ENCODE assay signal across 9 cellular contexts in the genomic region with DNA sequence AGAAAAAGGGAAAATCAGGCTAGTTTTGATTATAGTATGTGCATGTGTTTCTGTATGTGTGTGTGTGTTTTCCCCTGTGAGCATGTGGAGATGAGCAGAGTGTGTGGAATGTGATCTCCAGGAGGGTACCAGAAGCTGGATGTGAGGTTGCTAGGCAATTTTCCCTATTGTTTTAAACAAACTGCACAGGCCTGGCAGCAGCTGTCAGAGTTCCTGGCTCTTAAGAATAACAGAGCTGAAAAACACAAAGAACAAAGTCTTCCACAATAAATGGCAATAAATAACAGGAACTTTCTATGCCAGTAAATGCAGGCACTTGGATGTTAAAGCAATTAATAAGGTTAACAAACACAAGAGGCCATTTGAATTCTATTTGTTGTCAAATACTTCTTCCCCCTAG.
DNase-seq lines count a peak whose midpoint lies in the region; ATAC-seq and TF ChIP-seq lines count a peak whose summit lies in the region.
"Had no signal": no experiment of that assay in that cellular context is flagged by ENCODE, and none has a peak within 500 bp of the region (broad histone marks: within the 10 kb centered on the region; RNA-seq: fewer than 3 reads in every experiment).

No MANE protein-coding gene starts in this region.

- no peak for ATAC-seq in HG03135 (IDR thresholded peaks at IDR 0.05; ENCODE audit: unreplicated experiment)

- H3K14ac ChIP-seq in neuronal stem cell (ENCODE audit: low read length), result no peak overlapping the region

- H2AK5ac ChIP-seq in neuronal stem cell (ENCODE audit: low read depth, low read length), result no peak overlapping the region

- no peak overlapping the region for H2BK12ac ChIP-seq in neuronal stem cell (ENCODE audit: low read length)

- H2AFZ ChIP-seq in neuronal stem cell (ENCODE audit: low read length), result no peak overlapping the region

- no peaks in the 10 kb centered on the region for H3K79me1 ChIP-seq in neuronal stem cell (ENCODE audit: low read depth, low read length)

- no peak overlapping the region for H3K4ac ChIP-seq in neuronal stem cell (ENCODE audit: low read length)

- no peak overlapping the region for H2BK120ac ChIP-seq in neuronal stem cell (ENCODE audit: low read depth, low read length)

- no peak for TF ChIP-seq POLR2A in thyroid gland (IDR thresholded peaks at IDR 0.05)

- H3K9me3 ChIP-seq in neuronal stem cell (replicated peaks in 1 of 2; ENCODE audit: control insufficient read depth in 2 of 2, insufficient read depth in 1 of 2, low read depth in 1 of 2, low read length in 2 of 2) (no peaks in the 10 kb centered on the region), thyroid gland (no peaks in the 10 kb centered on the region)

- H3K4me1 ChIP-seq in neuronal stem cell (ENCODE audit: control insufficient read depth in 2 of 2, insufficient read depth in 1 of 2, low read depth in 1 of 2, low read length in 2 of 2) (peaks cover 1 to 17% of the 10 kb centered on the region in 2 donors), thyroid gland (no peaks in the 10 kb centered on the region)

- H3K4me3 ChIP-seq in fibroblast of the aortic adventitia (ENCODE audit: low read depth, low read length) (no peak overlapping the region), neuronal stem cell (ENCODE audit: low read length in 2 of 2) (no peak overlapping the region), thyroid gland (replicated peaks in 1 of 3) (no peak overlapping the region)

- no peak overlapping the region for H3K18ac ChIP-seq in neuronal stem cell (ENCODE audit: low read length)

- H3K27me3 ChIP-seq in neuronal stem cell (ENCODE audit: control insufficient read depth in 3 of 3, insufficient read depth in 3 of 3, low read depth in 1 of 3, low read length in 3 of 3) (no peaks in the 10 kb centered on the region), thyroid gland (no peaks in the 10 kb centered on the region)

- intact Hi-C loops in thyroid gland (cut with DNase I), result no loop called here

- no peak overlapping the region for H2BK5ac ChIP-seq in neuronal stem cell (ENCODE audit: low read length)

- no peak overlapping the region for H3K27ac ChIP-seq in neuronal stem cell (replicated peaks; ENCODE audit: low read length)
- H3K27ac ChIP-seq in thyroid gland, result no peak overlapping the region

- DNase-seq in ELR (ENCODE audit: low read depth) (peak; percentile 63), NCI-H510A (lab: John Stamatoyannopoulos, UW) (peak; percentile 15), fibroblast of the aortic adventitia (ENCODE audit: low read depth) (peak; percentile 93), neuronal stem cell (ENCODE audit: low spot score) (peak; percentile 41), NCI-H2029 treated with DMSO at 0.1 percent for 48 hours (lab: John Stamatoyannopoulos, UW) (no peak), thyroid gland (no peak), GM20000 (ENCODE audit: low spot score) (no peak)
- DNase-seq: activated gamma-delta T cell had no signal

- H3K36me3 ChIP-seq in neuronal stem cell (replicated peaks in 1 of 2; ENCODE audit: control insufficient read depth in 2 of 2, insufficient read depth in 2 of 2, low read length in 2 of 2) (no peaks in the 10 kb centered on the region), thyroid gland (no peaks in the 10 kb centered on the region)

- no peak overlapping the region for H3K9ac ChIP-seq in neuronal stem cell (ENCODE audit: low read depth, low read length, poor library complexity)

- no peak overlapping the region for H2BK15ac ChIP-seq in neuronal stem cell (ENCODE audit: low read length)

- no peak overlapping the region for H3K23ac ChIP-seq in neuronal stem cell (ENCODE audit: low read depth, low read length, poor library complexity)

- H4K91ac ChIP-seq in neuronal stem cell (ENCODE audit: low read depth, low read length, poor library complexity), result no peak overlapping the region

- no peak overlapping the region for H3K4me2 ChIP-seq in neuronal stem cell (ENCODE audit: insufficient read depth, low read length, poor library complexity, severe bottlenecking)

- no peak overlapping the region for H4K8ac ChIP-seq in neuronal stem cell (ENCODE audit: low read depth, low read length)

- TF ChIP-seq CTCF in fibroblast of the aortic adventitia (IDR thresholded peaks at IDR 0.05; ENCODE audit: insufficient read depth, low read length), result no peak
- TF ChIP-seq CTCF in thyroid gland (IDR thresholded peaks at IDR 0.05), result no peak
- TF ChIP-seq CTCF in GM20000 (IDR thresholded peaks at IDR 0.05; ENCODE audit: extremely low read depth, missing control alignments), result no peak

Comparison
In these comparisons a context has a peak if more than half of its experiments do, and no peak if none do; other contexts are left out.
1. DNase-seq: peak in ELR (single experiment), NCI-H510A (single experiment), fibroblast of the aortic adventitia (single experiment) and neuronal stem cell (single experiment); none in NCI-H2029 treated with DMSO at 0.1 percent for 48 hours (single experiment), thyroid gland (0 of 2) and GM20000 (single experiment).